Comparison of ENCODE assay signal across 8 cellular contexts in genomic region chr17:46192484-46193245, GRCh38. TPM values are rescaled to one million over a fixed set of nuclear protein-coding genes. Genes with fewer than 3 reads are reported as not detected.
DNase-seq lines count a peak whose midpoint lies in the region; ATAC-seq, FAIRE-seq and TF ChIP-seq lines count a peak whose summit lies in the region.

No MANE protein-coding gene starts in this region.

- peak; percentile 89 for DNase-seq in A549 (ENCODE audit: low read depth in 1 of 2, low spot score in 1 of 2)
- peak; percentile 86 for DNase-seq in NCI-H2171 (lab: John Stamatoyannopoulos, UW)
- peak; percentile 85 for DNase-seq in WERI-Rb-1
- DNase-seq in caudate nucleus (lab: John Stamatoyannopoulos, UW), result peak in 58 of 61 donors; percentile 39 to 98 (median 80)
- DNase-seq in kidney, result peak; percentile 94
- peak; percentile 58 for DNase-seq in stimulated activated CD4-positive, alpha-beta T cell treated with anti-CD3 and anti-CD28 coated beads, Interleukin-12 subunit alpha, Interleukin-12 subunit beta, amount 100 ng/mL, for 4 hours

- no peak for TF ChIP-seq RAD21 in A549 (conservative IDR thresholded peaks at IDR 0.05 in 1 of 2, IDR thresholded peaks at IDR 0.05 in 1 of 2)

- no peak; a peak in 1 of 5 replicates for TF ChIP-seq EP300 in A549 (IDR thresholded peaks at IDR 0.05)

- TF ChIP-seq CTCF in A549 (IDR thresholded peaks at IDR 0.05) (no peak), WERI-Rb-1 (IDR thresholded peaks at IDR 0.05; ENCODE audit: low read depth, low read length) (no peak), kidney (IDR thresholded peaks at IDR 0.05; ENCODE audit: borderline replicate concordance, extremely low read depth, insufficient read depth) (no peak)

- H3K9me3 ChIP-seq in A549 (no peaks in the 10 kb centered on the region), WERI-Rb-1 (ENCODE audit: severe bottlenecking) (no peaks in the 10 kb centered on the region), kidney (ENCODE audit: control insufficient read depth in 1 of 2, low read length in 2 of 2) (no peaks in the 10 kb centered on the region)

- CTCF ChIA-PET in A549 (lab: Yijun Ruan, JAX), result interaction anchor here (0.6 to 2.9 kb wide), 69 partner anchors 9 to 1300 kb away, joined by 3 to 205 read pairs (median 8); no protein-coding TSS in a partner anchor

- H3K27me3 ChIP-seq in WERI-Rb-1 (ENCODE audit: insufficient read depth, low read depth, severe bottlenecking), result no peaks in the 10 kb centered on the region

- H3K36me3 ChIP-seq in WERI-Rb-1 (peaks cover 15% of the 10 kb centered on the region), kidney (ENCODE audit: control insufficient read depth in 1 of 2, insufficient read depth in 2 of 2, low read length in 2 of 2) (no peaks in the 10 kb centered on the region)

- intact Hi-C loops in kidney (cut with DNase I), result no loop called here

- peak; percentile 67 for TF ChIP-seq POLR2A in A549 (IDR thresholded peaks at IDR 0.05; ENCODE audit: low read length)

- peak overlapping the region; percentile 90 to 97 for H3K27ac ChIP-seq in A549
- H3K27ac ChIP-seq in WERI-Rb-1, result peak overlapping the region; percentile 100
- peak overlapping the region; percentile 99 for H3K27ac ChIP-seq in caudate nucleus (ENCODE audit: low read depth, low read length)
- peak overlapping the region; percentile 97 to 98 for H3K27ac ChIP-seq in kidney (ENCODE audit: low read depth in 2 of 2, low read length in 2 of 2)

- H3K4me2 ChIP-seq in A549, result peak overlapping the region; percentile 86

- POLR2A ChIA-PET in A549 (lab: Yijun Ruan, JAX), result interaction anchor here (0.5 to 2.3 kb wide), 27 partner anchors 8 to 929 kb away, joined by 3 to 23 read pairs (median 4); no protein-coding TSS in a partner anchor

- under 1% methylated on average over 48 of the region's 69 CpGs for WGBS in A549 (ENCODE audit: missing lambda C conversion rate)

- peak; percentile 53 to 58 for ATAC-seq in A549
- peak; percentile 21 for ATAC-seq in GM18519 (IDR thresholded peaks at IDR 0.05; ENCODE audit: low FRiP score, unreplicated experiment)
- peak; percentile 31 for ATAC-seq in HG03045 (IDR thresholded peaks at IDR 0.05; ENCODE audit: unreplicated experiment)

- FAIRE-seq in A549 (lab: Jason Lieb, UNC) (no peak), kidney (lab: Jason Lieb, UNC) (no peak)

- H3K4me3 ChIP-seq in A549 (peak overlapping the region; percentile 65), WERI-Rb-1 (ENCODE audit: low read depth, low read length) (peak overlapping the region; percentile 75), kidney (ENCODE audit: low read length in 2 of 2) (peak overlapping the region; percentile 93 to 98)

- H3K4me1 ChIP-seq in A549, result peaks cover 57% of the 10 kb centered on the region
- H3K4me1 ChIP-seq in kidney (ENCODE audit: control insufficient read depth in 1 of 2, insufficient read depth in 1 of 2, low read depth in 1 of 2, low read length in 2 of 2), result peaks cover 20 to 27% of the 10 kb centered on the region in 2 donors

- H3K9ac ChIP-seq in kidney (ENCODE audit: low read length in 2 of 2), result peak overlapping the region; percentile 92 to 97

TF ChIP-seq in A549, 52 proteins besides CTCF, POLR2A, EP300 and RAD21 (continues in another document):
- TF ChIP-seq ATOH8 (CRISPR knock-in tag; IDR thresholded peaks at IDR 0.05; ENCODE audit: low read depth) (peak; percentile 49; the same call in 1 of the 2 replicates), ZNF302 (CRISPR knock-in tag; IDR thresholded peaks at IDR 0.05) (no peak), RNF2 (IDR thresholded peaks at IDR 0.05; ENCODE audit: borderline replicate concordance, low read depth) (no peak), TFCP2L1 (CRISPR knock-in tag; IDR thresholded peaks at IDR 0.05) (no peak), FOSL2 (IDR thresholded peaks at IDR 0.05) (no peak), FOSL2 (CRISPR knock-in tag; IDR thresholded peaks at IDR 0.05) (no peak), KDM1A (IDR thresholded peaks at IDR 0.05; ENCODE audit: low read depth) (peak; percentile 96), NFE2L2 (conservative IDR thresholded peaks at IDR 0.05; ENCODE audit: low read length) (no peak), CBX2 (IDR thresholded peaks at IDR 0.05; ENCODE audit: borderline replicate concordance, low read depth) (no peak), FOSB (CRISPR knock-in tag; IDR thresholded peaks at IDR 0.05) (no peak), BHLHE40 (IDR thresholded peaks at IDR 0.05; ENCODE audit: low read depth, low read length) (no peak), HOXB5 (CRISPR knock-in tag; IDR thresholded peaks at IDR 0.05) (peak; percentile 35; the same call in 1 of the 2 replicates), HOXB13 (CRISPR knock-in tag; IDR thresholded peaks at IDR 0.05; ENCODE audit: low read depth) (no peak), NPAS2 (CRISPR knock-in tag; IDR thresholded peaks at IDR 0.05; ENCODE audit: borderline replicate concordance) (peak; percentile 26; the same call in 1 of the 2 replicates), CHD2 (IDR thresholded peaks at IDR 0.05; ENCODE audit: low read length, partially characterized antibody) (no peak), PBX3 (IDR thresholded peaks at IDR 0.05) (no peak), REST (IDR thresholded peaks at IDR 0.05) (peak; percentile 48), FOXS1 (CRISPR knock-in tag; IDR thresholded peaks at IDR 0.05) (no peak), KDM5A (IDR thresholded peaks at IDR 0.05) (peak; percentile 53; the same call in 1 of the 2 replicates), ZC3H11A (IDR thresholded peaks at IDR 0.05) (no peak), PHF8 (IDR thresholded peaks at IDR 0.05; ENCODE audit: borderline replicate concordance, low read depth) (peak; percentile 41), HDAC2 (IDR thresholded peaks at IDR 0.05) (peak; percentile 92), EHF (CRISPR knock-in tag; IDR thresholded peaks at IDR 0.05) (no peak), MAX (IDR thresholded peaks at IDR 0.05) (peak; percentile 83)

RNA-seq across cellular contexts. Expression of gene KANSL1, which starts 0.6 kb away (rescaled TPM):
- 27.9 and 52.4 TPM in 2 replicates for polyA plus RNA-seq in A549 (2011; rRNA removed)
- 8.6 and 10.8 TPM in 2 replicates for polyA plus RNA-seq in A549 (2012; cell fraction: cytosol; rRNA removed)
- polyA plus RNA-seq in A549 (2012; cell fraction: nucleus; rRNA removed), result 28.6 and 58.2 TPM in 2 replicates
- 21.4 to 26.0 TPM (median 22.6 TPM) in 3 replicates for polyA plus RNA-seq in A549 (2017; fragmentation: RNase III; extraction: RNeasy Plus Mini Kit Qiagen cat#74134 plus additional on column Dnase treatment)
- 164 and 170 TPM in 2 replicates for polyA minus RNA-seq in A549 (2011; rRNA and poly(A)+ RNA removed)
- total RNA-seq in kidney, result 97.3 TPM
- polyA plus RNA-seq in kidney (ENCODE audit: insufficient read depth, low read depth, low replicate concordance), result 13.7 TPM

Comparison
In these comparisons a context has a peak if more than half of its experiments do, and no peak if none do; other contexts are left out.
1. Peak in every context shown above with its lines: DNase-seq, ATAC-seq, H3K4me3 ChIP-seq and H3K27ac ChIP-seq.